26 cellular contexts compared by ENCODE assay signal in genomic region chr5:1755321-1755949, GRCh38. TPM values are rescaled to one million over a fixed set of nuclear protein-coding genes. Genes with fewer than 3 reads are reported as not detected.
DNase-seq lines count a peak whose midpoint lies in the region; ATAC-seq and TF ChIP-seq lines count a peak whose summit lies in the region.
"Had no signal": no experiment of that assay in that cellular context is flagged by ENCODE, and none has a peak within 500 bp of the region (broad histone marks: within the 10 kb centered on the region; RNA-seq: fewer than 3 reads in every experiment).

No MANE protein-coding gene starts in this region.

- no peaks in the 10 kb centered on the region for H3K4me1 Mint-ChIP-seq in activated naive CD8-positive, alpha-beta T cell treated with anti-CD3 and anti-CD28 coated beads, Interleukin-2, amount 10 ng/mL, durations not matched to agents 7 days and 5 days
- no peaks in the 10 kb centered on the region for H3K4me1 Mint-ChIP-seq in activated naive CD8-positive, alpha-beta T cell treated with anti-CD3 and anti-CD28 coated beads, Interleukin-2, amount 50 U/mL, for 24 hours
- H3K4me1 Mint-ChIP-seq in activated CD4-positive, alpha-beta memory T cell treated with anti-CD3 and anti-CD28 coated beads, Interleukin-2, amount 10 ng/mL, durations not matched to agents 7 days and 5 days: no peaks in the 10 kb centered on the region
- H3K4me1 Mint-ChIP-seq in nephron progenitor cell: peaks cover 31% of the 10 kb centered on the region
- no peaks in the 10 kb centered on the region for H3K4me1 Mint-ChIP-seq in type B pancreatic cell (ENCODE audit: unreplicated experiment)
- H3K4me1 Mint-ChIP-seq: activated naive CD4-positive, alpha-beta T cell treated with anti-CD3 and anti-CD28 coated beads, Interleukin-2, amount 10 ng/mL, durations not matched to agents 7 days and 5 days had no signal

- TF ChIP-seq CTCF in nephron progenitor cell (IDR thresholded peaks at IDR 0.05) (no peak), type B pancreatic cell (conservative IDR thresholded peaks at IDR 0.05) (no peak), foreskin fibroblast (IDR thresholded peaks at IDR 0.05; ENCODE audit: low read depth, low read length) (no peak)

- ATAC-seq in activated naive CD8-positive, alpha-beta T cell treated with anti-CD3 and anti-CD28 coated beads, Interleukin-2, amount 10 ng/mL, durations not matched to agents 7 days and 5 days (ENCODE audit: low read depth): no peak
- no peak for ATAC-seq in activated naive CD8-positive, alpha-beta T cell treated with anti-CD3 and anti-CD28 coated beads, Interleukin-2, amount 50 U/mL, for 24 hours
- ATAC-seq in HG02798 (IDR thresholded peaks at IDR 0.05; ENCODE audit: poor library complexity, unreplicated experiment): no peak
- ATAC-seq: activated CD8-positive, alpha-beta T cell treated with anti-CD3 and anti-CD28 coated beads for 36 hours; left cardiac atrium had no signal

- no peaks in the 10 kb centered on the region for H3K9me3 Mint-ChIP-seq in activated naive CD8-positive, alpha-beta T cell treated with anti-CD3 and anti-CD28 coated beads, Interleukin-2, amount 10 ng/mL, durations not matched to agents 7 days and 5 days
- no peaks in the 10 kb centered on the region for H3K9me3 Mint-ChIP-seq in activated naive CD8-positive, alpha-beta T cell treated with anti-CD3 and anti-CD28 coated beads, Interleukin-2, amount 50 U/mL, for 24 hours
- H3K9me3 Mint-ChIP-seq in activated CD4-positive, alpha-beta memory T cell treated with anti-CD3 and anti-CD28 coated beads, Interleukin-2, amount 10 ng/mL, durations not matched to agents 7 days and 5 days: no peaks in the 10 kb centered on the region
- H3K9me3 Mint-ChIP-seq in nephron progenitor cell (peaks cover 20% of the 10 kb centered on the region), type B pancreatic cell (peaks cover 6% of the 10 kb centered on the region)

- peaks cover 4% of the 10 kb centered on the region for H3K27me3 Mint-ChIP-seq in activated naive CD8-positive, alpha-beta T cell treated with anti-CD3 and anti-CD28 coated beads, Interleukin-2, amount 10 ng/mL, durations not matched to agents 7 days and 5 days
- H3K27me3 Mint-ChIP-seq in activated naive CD8-positive, alpha-beta T cell treated with anti-CD3 and anti-CD28 coated beads, Interleukin-2, amount 50 U/mL, for 24 hours: peaks cover 4% of the 10 kb centered on the region
- peaks cover 5% of the 10 kb centered on the region for H3K27me3 Mint-ChIP-seq in activated CD4-positive, alpha-beta memory T cell treated with anti-CD3 and anti-CD28 coated beads, Interleukin-2, amount 10 ng/mL, durations not matched to agents 7 days and 5 days
- H3K27me3 Mint-ChIP-seq in nephron progenitor cell (ENCODE audit: low read depth, poor library complexity): peaks cover 16% of the 10 kb centered on the region
- H3K27me3 Mint-ChIP-seq in type B pancreatic cell: peaks cover 12% of the 10 kb centered on the region
- H3K27me3 Mint-ChIP-seq: activated CD8-positive, alpha-beta T cell treated with anti-CD3 and anti-CD28 coated beads for 36 hours had no signal

- H3K27ac Mint-ChIP-seq in activated naive CD8-positive, alpha-beta T cell treated with anti-CD3 and anti-CD28 coated beads, Interleukin-2, amount 10 ng/mL, durations not matched to agents 7 days and 5 days: no peak overlapping the region
- no peak overlapping the region for H3K27ac Mint-ChIP-seq in activated naive CD8-positive, alpha-beta T cell treated with anti-CD3 and anti-CD28 coated beads, Interleukin-2, amount 50 U/mL, for 24 hours
- H3K27ac Mint-ChIP-seq in activated CD4-positive, alpha-beta memory T cell treated with anti-CD3 and anti-CD28 coated beads, Interleukin-2, amount 10 ng/mL, durations not matched to agents 7 days and 5 days: no peak overlapping the region
- H3K27ac Mint-ChIP-seq in nephron progenitor cell: no peak overlapping the region
- no peak overlapping the region for H3K27ac Mint-ChIP-seq in type B pancreatic cell
- H3K27ac Mint-ChIP-seq: activated CD8-positive, alpha-beta T cell treated with anti-CD3 and anti-CD28 coated beads for 36 hours; activated naive CD4-positive, alpha-beta T cell treated with anti-CD3 and anti-CD28 coated beads, Interleukin-2, amount 10 ng/mL, durations not matched to agents 7 days and 5 days had no signal

- H3K4me3 Mint-ChIP-seq in activated naive CD8-positive, alpha-beta T cell treated with anti-CD3 and anti-CD28 coated beads, Interleukin-2, amount 10 ng/mL, durations not matched to agents 7 days and 5 days: no peak overlapping the region
- no peak overlapping the region for H3K4me3 Mint-ChIP-seq in activated naive CD8-positive, alpha-beta T cell treated with anti-CD3 and anti-CD28 coated beads, Interleukin-2, amount 50 U/mL, for 24 hours
- no peak overlapping the region for H3K4me3 Mint-ChIP-seq in activated CD4-positive, alpha-beta memory T cell treated with anti-CD3 and anti-CD28 coated beads, Interleukin-2, amount 10 ng/mL, durations not matched to agents 7 days and 5 days
- H3K4me3 Mint-ChIP-seq in nephron progenitor cell (no peak overlapping the region), type B pancreatic cell (no peak overlapping the region)
- H3K4me3 Mint-ChIP-seq: activated CD8-positive, alpha-beta T cell treated with anti-CD3 and anti-CD28 coated beads for 36 hours; activated naive CD4-positive, alpha-beta T cell treated with anti-CD3 and anti-CD28 coated beads, Interleukin-2, amount 10 ng/mL, durations not matched to agents 7 days and 5 days had no signal

- POLR2A ChIA-PET in activated naive CD8-positive, alpha-beta T cell treated with anti-CD3 and anti-CD28 coated beads, Interleukin-2, amount 10 ng/mL, durations not matched to agents 7 days and 5 days (lab: Charles Lee): no interaction called here
- POLR2A ChIA-PET in activated CD4-positive, alpha-beta memory T cell treated with anti-CD3 and anti-CD28 coated beads, Interleukin-2, amount 10 ng/mL, durations not matched to agents 7 days and 5 days (lab: Charles Lee): no interaction called here

- no peaks in the 10 kb centered on the region for H3K36me3 Mint-ChIP-seq in activated naive CD8-positive, alpha-beta T cell treated with anti-CD3 and anti-CD28 coated beads, Interleukin-2, amount 10 ng/mL, durations not matched to agents 7 days and 5 days
- H3K36me3 Mint-ChIP-seq in activated naive CD8-positive, alpha-beta T cell treated with anti-CD3 and anti-CD28 coated beads, Interleukin-2, amount 50 U/mL, for 24 hours (ENCODE audit: low read depth): peaks cover 4% of the 10 kb centered on the region
- no peaks in the 10 kb centered on the region for H3K36me3 Mint-ChIP-seq in activated CD4-positive, alpha-beta memory T cell treated with anti-CD3 and anti-CD28 coated beads, Interleukin-2, amount 10 ng/mL, durations not matched to agents 7 days and 5 days (ENCODE audit: low read depth)
- H3K36me3 Mint-ChIP-seq in nephron progenitor cell (ENCODE audit: low read depth) (no peaks in the 10 kb centered on the region), type B pancreatic cell (peaks cover 3% of the 10 kb centered on the region)
- H3K36me3 Mint-ChIP-seq: activated naive CD4-positive, alpha-beta T cell treated with anti-CD3 and anti-CD28 coated beads, Interleukin-2, amount 10 ng/mL, durations not matched to agents 7 days and 5 days had no signal

- DNase-seq in activated naive CD8-positive, alpha-beta T cell treated with anti-CD3 and anti-CD28 coated beads, Interleukin-2, amount 10 ng/mL, durations not matched to agents 7 days and 5 days: peak; percentile 8
- no peak for DNase-seq in activated naive CD8-positive, alpha-beta T cell treated with anti-CD3 and anti-CD28 coated beads, Interleukin-2, amount 50 U/mL, for 24 hours
- DNase-seq in activated CD4-positive, alpha-beta memory T cell treated with anti-CD3 and anti-CD28 coated beads, Interleukin-2, amount 10 ng/mL, durations not matched to agents 7 days and 5 days: peak; percentile 2
- DNase-seq in nephron progenitor cell: peak; percentile 1
- DNase-seq in type B pancreatic cell (ENCODE audit: extremely low spot score, unreplicated experiment): peak; percentile 56
- no peak for DNase-seq in foreskin fibroblast
- no peak for DNase-seq in substantia nigra (lab: John Stamatoyannopoulos, UW)
- DNase-seq: ACHN; activated CD8-positive, alpha-beta T cell treated with anti-CD3 and anti-CD28 coated beads for 36 hours; activated naive CD4-positive, alpha-beta T cell treated with anti-CD3 and anti-CD28 coated beads, Interleukin-2, amount 10 ng/mL, durations not matched to agents 7 days and 5 days; activated T-cell treated with anti-CD3 and anti-CD28 coated beads, Interleukin-2, amount 50 U/mL, for 48 hours; COR-L47; cortex of kidney; DMS79; esophagus squamous epithelium; GDM1; Kasumi-1; left cardiac atrium; mesenchymal stem cell; NCI-H1436; NCI-H774; nucleus accumbens; stimulated activated CD4-positive, alpha-beta T cell treated with anti-CD3 and anti-CD28 coated beads, Interleukin-2, amount 100 ng/mL, for 24 hours had no signal

- H3K27ac ChIP-seq in substantia nigra (ENCODE audit: low read depth, low read length, poor library complexity, severe bottlenecking): no peak overlapping the region
- H3K27ac ChIP-seq: esophagus squamous epithelium, SJSA1, upper lobe of left lung had no signal

- CTCF ChIA-PET in activated CD4-positive, alpha-beta memory T cell treated with anti-CD3 and anti-CD28 coated beads, Interleukin-2, amount 10 ng/mL, durations not matched to agents 7 days and 5 days (lab: Charles Lee): interaction anchor here (0.6 kb wide), 1 partner anchor 162 kb away, joined by 3 read pairs; no protein-coding TSS in a partner anchor

- H3K4me3 ChIP-seq in foreskin fibroblast (ENCODE audit: low read depth in 1 of 2, low read length in 2 of 2): no peak overlapping the region
- H3K4me3 ChIP-seq: esophagus squamous epithelium, SJSA1, upper lobe of left lung had no signal

RNA-seq across cellular contexts. Expression of gene MRPL36, which starts 44.2 kb away (rescaled TPM):
- 10 to 100 TPM; 47.1 to 51.2 TPM for total RNA-seq in activated naive CD8-positive, alpha-beta T cell treated with anti-CD3 and anti-CD28 coated beads, Interleukin-2, amount 10 ng/mL, durations not matched to agents 7 days and 5 days
- 10 to 100 TPM; 44.5 to 44.8 TPM for total RNA-seq in activated CD4-positive, alpha-beta memory T cell treated with anti-CD3 and anti-CD28 coated beads, Interleukin-2, amount 10 ng/mL, durations not matched to agents 7 days and 5 days
- total RNA-seq in type B pancreatic cell (ENCODE audit: low replicate concordance): 53.5 and 62.1 TPM in 2 replicates

RNA-seq across cellular contexts. Expression of gene NDUFS6, which starts 45.8 kb away (rescaled TPM):
- 10 to 100 TPM; 24.7 to 27.7 TPM for total RNA-seq in activated naive CD8-positive, alpha-beta T cell treated with anti-CD3 and anti-CD28 coated beads, Interleukin-2, amount 10 ng/mL, durations not matched to agents 7 days and 5 days
- total RNA-seq in activated CD4-positive, alpha-beta memory T cell treated with anti-CD3 and anti-CD28 coated beads, Interleukin-2, amount 10 ng/mL, durations not matched to agents 7 days and 5 days: 10 to 100 TPM; 25.4 to 29.2 TPM
- 33.8 and 37.7 TPM in 2 replicates for total RNA-seq in type B pancreatic cell (ENCODE audit: low replicate concordance)

Comparison
In these comparisons a context has a peak if more than half of its experiments do, and no peak if none do; other contexts are left out.
1. DNase-seq: peak in activated naive CD8-positive, alpha-beta T cell treated with anti-CD3 and anti-CD28 coated beads, Interleukin-2, amount 10 ng/mL, durations not matched to agents 7 days and 5 days (single experiment), activated CD4-positive, alpha-beta memory T cell treated with anti-CD3 and anti-CD28 coated beads, Interleukin-2, amount 10 ng/mL, durations not matched to agents 7 days and 5 days (single experiment), nephron progenitor cell (single experiment) and type B pancreatic cell (single experiment); none in activated naive CD8-positive, alpha-beta T cell treated with anti-CD3 and anti-CD28 coated beads, Interleukin-2, amount 50 U/mL, for 24 hours (single experiment), foreskin fibroblast (0 of 2) and substantia nigra (0 of 49).